ENCODE assay signal across 6 cellular contexts in the genomic region with DNA sequence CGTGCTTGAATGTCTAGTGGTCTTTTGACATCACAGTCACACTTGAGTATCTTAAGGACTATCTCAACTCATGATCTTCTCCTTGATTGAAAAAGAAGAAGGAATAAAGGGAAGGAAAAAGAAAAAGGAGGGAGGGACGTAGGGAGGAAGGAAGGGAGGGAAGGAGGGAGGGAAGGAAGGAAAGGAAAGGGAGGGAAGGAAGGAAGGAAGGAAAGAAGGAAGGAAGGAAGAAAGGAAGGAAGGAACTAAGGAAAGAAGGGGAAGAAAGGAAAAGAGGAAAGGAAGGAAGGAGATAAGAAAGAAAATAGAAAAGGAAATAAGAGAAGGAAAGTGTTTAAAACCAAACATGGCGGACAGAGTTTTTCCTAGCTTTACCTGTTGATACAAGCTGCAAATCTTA.
"Had no signal": no experiment of that assay in that cellular context is flagged by ENCODE, and none has a peak within 500 bp of the region (broad histone marks: within the 10 kb centered on the region; RNA-seq: fewer than 3 reads in every experiment).

No MANE protein-coding gene starts in this region.

- H3K27ac ChIP-seq: GM23248 had no signal

- H3K4me1 ChIP-seq: HAP-1 had no signal

- H3K9me3 Mint-ChIP-seq: IgD-negative memory B cell had no signal

- H3K4me3 ChIP-seq: GM23248, HAP-1 had no signal

- H3K27me3 Mint-ChIP-seq: IgD-negative memory B cell had no signal

- DNase-seq: GM23248, GOT3, H7 had no signal

- H3K4me3 Mint-ChIP-seq: IgD-negative memory B cell had no signal

- ATAC-seq: HCT116 had no signal

- H3K9me3 ChIP-seq: HAP-1 had no signal

- H3K36me3 ChIP-seq: HAP-1 had no signal
